Comparison of ENCODE assay signal across 25 cellular contexts in the genomic region with DNA sequence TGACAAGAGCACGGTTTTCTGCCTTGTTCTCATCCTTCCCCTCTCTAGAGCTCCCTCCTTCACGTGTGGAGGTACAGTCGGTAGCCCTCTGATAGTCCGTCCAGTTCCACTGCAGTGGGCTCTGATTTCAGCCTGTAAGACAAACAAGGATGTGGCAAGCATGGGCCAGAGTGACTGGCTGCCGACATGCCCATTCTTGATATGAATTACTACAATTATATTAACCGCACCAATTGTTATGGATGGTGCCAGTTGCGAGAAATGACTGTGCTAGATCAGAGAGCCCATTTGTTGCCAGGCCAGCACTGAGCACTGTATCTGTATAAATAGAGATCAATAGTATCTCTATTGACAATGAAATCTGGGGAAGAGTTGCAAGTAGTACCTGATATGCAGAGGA.
"Had no signal": no experiment of that assay in that cellular context is flagged by ENCODE, and none has a peak within 500 bp of the region (broad histone marks: within the 10 kb centered on the region; RNA-seq: fewer than 3 reads in every experiment).

No MANE protein-coding gene starts in this region.

- H3K36me3 ChIP-seq: cardiac muscle cell, left lung, vagina, WERI-Rb-1 had no signal

- H3K27me3 ChIP-seq: left lung, vagina had no signal

- H3K4me2 ChIP-seq: smooth muscle cell had no signal

- H3K27ac ChIP-seq: cardiac muscle cell, left lung, vagina, WERI-Rb-1 had no signal

- H3K4me1 ChIP-seq: vagina had no signal

- FAIRE-seq: frontal cortex, TTC549 had no signal

- H3K9me3 ChIP-seq: left lung, vagina had no signal

- DNase-seq: activated CD4-positive, alpha-beta T cell treated with anti-CD3 and anti-CD28 coated beads, Interleukin-2, amount 10 ng/mL, durations not matched to agents 7 days and 5 days; activated CD4-positive, CD25-positive, alpha-beta regulatory T cell treated with anti-CD3 and anti-CD28 coated beads, Interleukin-2, amount 50 U/mL, for 72 hours; activated CD8-positive, alpha-beta memory T cell treated with anti-CD3 and anti-CD28 coated beads, Interleukin-2, amount 10 ng/mL, durations not matched to agents 7 days and 5 days; activated CD8-positive, alpha-beta T cell treated with anti-CD3 and anti-CD28 coated beads for 36 hours; activated effector memory CD4-positive, alpha-beta T cell treated with anti-CD3 and anti-CD28 coated beads, Interleukin-2, amount 50 U/mL, for 16 hours; activated naive CD4-positive, alpha-beta T cell treated with anti-CD3 and anti-CD28 coated beads, Interleukin-2, amount 10 ng/mL, durations not matched to agents 7 days and 5 days; activated T-cell treated with anti-CD3 and anti-CD28 coated beads for 4 hours; amygdala; effector CD4-positive, alpha-beta T cell; hippocampal formation; kidney glomerular epithelial cell; left lung; naive B cell; nucleus accumbens; posterior cingulate gyrus; stimulated activated CD4-positive, alpha-beta T cell treated with anti-CD3 and anti-CD28 coated beads, Interleukin-15, amount 100 ng/mL, for 24 hours had no signal

- H3K4me3 ChIP-seq: cardiac muscle cell, left lung, lung, smooth muscle cell, vagina had no signal

- ATAC-seq: activated CD8-positive, alpha-beta memory T cell treated with anti-CD3 and anti-CD28 coated beads, Interleukin-2, amount 10 ng/mL, durations not matched to agents 7 days and 5 days; activated CD8-positive, alpha-beta T cell treated with anti-CD3 and anti-CD28 coated beads for 36 hours; left lung; sciatic nerve; stimulated activated memory B cell treated with anti-CD40 and anti-IgM and Interleukin-4, amounts not matched to agents 10 μg/mL and 1 μg/mL and 100 μg/mL, for 72 hours had no signal
